ENCODE assay signal across 14 cellular contexts in the genomic region with DNA sequence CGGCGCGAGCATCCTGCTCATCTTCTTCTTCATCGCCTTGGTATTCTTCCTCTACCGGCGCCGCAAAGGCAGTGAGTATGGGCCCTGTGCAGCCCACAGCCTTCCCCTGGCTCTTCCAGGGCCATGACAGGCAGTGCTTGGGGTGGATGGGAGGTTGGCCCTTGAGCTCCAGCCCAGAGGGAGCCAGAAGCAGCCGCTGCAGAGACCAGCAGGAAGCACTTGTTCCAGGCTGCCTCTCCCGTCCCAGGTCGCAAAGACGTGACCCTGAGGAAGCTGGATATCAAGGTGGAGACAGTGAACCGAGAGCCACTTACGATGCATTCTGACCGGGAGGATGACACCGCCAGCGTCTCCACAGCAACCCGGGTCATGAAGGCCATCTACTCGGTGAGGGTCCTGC.
DNase-seq lines count a peak whose midpoint lies in the region; ATAC-seq and TF ChIP-seq lines count a peak whose summit lies in the region.
"Had no signal": no experiment of that assay in that cellular context is flagged by ENCODE, and none has a peak within 500 bp of the region (broad histone marks: within the 10 kb centered on the region; RNA-seq: fewer than 3 reads in every experiment).

No MANE protein-coding gene starts in this region.

- no peaks in the 10 kb centered on the region for H3K9me3 Mint-ChIP-seq in activated naive CD8-positive, alpha-beta T cell (ENCODE audit: low read depth)
- H3K9me3 Mint-ChIP-seq in activated naive CD8-positive, alpha-beta T cell treated with anti-CD3 and anti-CD28 coated beads, Interleukin-2, amount 50 U/mL, for 24 hours = no peaks in the 10 kb centered on the region
- H3K9me3 Mint-ChIP-seq in endothelial cell (ENCODE audit: unreplicated experiment) = no peaks in the 10 kb centered on the region
- H3K9me3 Mint-ChIP-seq: CD4-positive, alpha-beta memory T cell had no signal

- no peak for ATAC-seq in activated naive CD8-positive, alpha-beta T cell treated with anti-CD3 and anti-CD28 coated beads, Interleukin-2, amount 50 U/mL, for 24 hours
- ATAC-seq in sciatic nerve = peak; percentile 14
- ATAC-seq in GM19452 (IDR thresholded peaks at IDR 0.05; ENCODE audit: unreplicated experiment) = no peak
- ATAC-seq: A549, K562 had no signal

- intact Hi-C loops in sciatic nerve (cut with DNase I) = loop anchor here (5.0 kb wide), 1 partner anchor 101 kb away; a partner anchor contains a TSS

- no peaks in the 10 kb centered on the region for H3K36me3 Mint-ChIP-seq in activated naive CD8-positive, alpha-beta T cell
- H3K36me3 Mint-ChIP-seq in activated naive CD8-positive, alpha-beta T cell treated with anti-CD3 and anti-CD28 coated beads, Interleukin-2, amount 50 U/mL, for 24 hours (ENCODE audit: low read depth) = no peaks in the 10 kb centered on the region
- H3K36me3 Mint-ChIP-seq in endothelial cell (ENCODE audit: low read depth, unreplicated experiment) = peaks cover 40% of the 10 kb centered on the region
- H3K36me3 Mint-ChIP-seq: CD14-positive monocyte; CD4-positive, alpha-beta memory T cell had no signal

- no peak for TF ChIP-seq CTCF in endothelial cell (IDR thresholded peaks at IDR 0.05; ENCODE audit: unreplicated experiment)

- no peaks in the 10 kb centered on the region for H3K4me1 Mint-ChIP-seq in activated naive CD8-positive, alpha-beta T cell (ENCODE audit: low read depth)
- no peaks in the 10 kb centered on the region for H3K4me1 Mint-ChIP-seq in activated naive CD8-positive, alpha-beta T cell treated with anti-CD3 and anti-CD28 coated beads, Interleukin-2, amount 50 U/mL, for 24 hours
- H3K4me1 Mint-ChIP-seq in endothelial cell (ENCODE audit: unreplicated experiment) = peaks cover 30% of the 10 kb centered on the region
- H3K4me1 Mint-ChIP-seq: CD14-positive monocyte; CD4-positive, alpha-beta memory T cell had no signal

- H3K27me3 Mint-ChIP-seq in activated naive CD8-positive, alpha-beta T cell = peaks cover 2% of the 10 kb centered on the region
- H3K27me3 Mint-ChIP-seq in activated naive CD8-positive, alpha-beta T cell treated with anti-CD3 and anti-CD28 coated beads, Interleukin-2, amount 50 U/mL, for 24 hours = peaks cover 2% of the 10 kb centered on the region
- H3K27me3 Mint-ChIP-seq in endothelial cell (ENCODE audit: unreplicated experiment) = peaks cover 18% of the 10 kb centered on the region

- H3K4me3 Mint-ChIP-seq in activated naive CD8-positive, alpha-beta T cell = no peak overlapping the region
- no peak overlapping the region for H3K4me3 Mint-ChIP-seq in activated naive CD8-positive, alpha-beta T cell treated with anti-CD3 and anti-CD28 coated beads, Interleukin-2, amount 50 U/mL, for 24 hours
- no peak overlapping the region for H3K4me3 Mint-ChIP-seq in endothelial cell (ENCODE audit: unreplicated experiment)
- H3K4me3 Mint-ChIP-seq: CD14-positive monocyte; CD4-positive, alpha-beta memory T cell had no signal

- peak overlapping the region; percentile 41 for H3K27ac Mint-ChIP-seq in activated naive CD8-positive, alpha-beta T cell
- H3K27ac Mint-ChIP-seq in activated naive CD8-positive, alpha-beta T cell treated with anti-CD3 and anti-CD28 coated beads, Interleukin-2, amount 50 U/mL, for 24 hours = no peak overlapping the region
- H3K27ac Mint-ChIP-seq in endothelial cell (ENCODE audit: unreplicated experiment) = peak overlapping the region; percentile 10
- H3K27ac Mint-ChIP-seq: CD14-positive monocyte; CD4-positive, alpha-beta memory T cell had no signal

- no peak for DNase-seq in activated naive CD8-positive, alpha-beta T cell treated with anti-CD3 and anti-CD28 coated beads, Interleukin-2, amount 50 U/mL, for 24 hours
- DNase-seq in endothelial cell (ENCODE audit: low spot score) (no peak), sciatic nerve (ENCODE audit: low spot score) (no peak), NCI-H146 treated with DMSO at 0.1 percent for 48 hours (lab: John Stamatoyannopoulos, UW; ENCODE audit: unreplicated experiment) (no peak), DMS153 (lab: John Stamatoyannopoulos, UW) (no peak)
- DNase-seq: CD4-positive, alpha-beta memory T cell; DND-41; EL; GM23248 had no signal
